30 cellular contexts compared by ENCODE assay signal in the genomic region with DNA sequence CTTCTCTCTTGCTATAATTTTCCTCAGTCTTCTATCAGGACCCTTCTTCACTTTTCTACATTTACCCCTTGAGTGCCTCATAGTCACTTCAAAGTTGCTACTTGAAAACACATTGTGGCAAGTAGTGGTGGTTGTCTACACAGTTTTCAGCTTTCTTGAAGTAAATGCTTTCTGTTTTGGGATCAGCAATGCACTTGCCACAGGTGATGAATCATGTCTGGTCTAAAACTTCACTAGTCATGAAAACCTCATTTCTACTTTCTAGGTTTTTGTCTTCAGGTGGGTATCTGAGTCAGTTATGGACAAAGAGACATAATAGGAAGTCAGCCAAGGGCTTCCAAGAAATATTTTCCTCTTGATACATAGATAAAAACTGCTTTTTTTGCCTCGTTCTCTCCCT.
"Had no signal": no experiment of that assay in that cellular context is flagged by ENCODE, and none has a peak within 500 bp of the region (broad histone marks: within the 10 kb centered on the region; RNA-seq: fewer than 3 reads in every experiment).

No MANE protein-coding gene starts in this region.

- DNase-seq: activated CD4-positive, alpha-beta T cell treated with anti-CD3 and anti-CD28 coated beads, Interleukin-2, amount 50 U/mL, for 1 hour; activated CD4-positive, CD25-positive, alpha-beta regulatory T cell treated with anti-CD3 and anti-CD28 coated beads, Interleukin-2, amount 50 U/mL, for 72 hours; activated CD8-positive, alpha-beta T cell treated with anti-CD3 and anti-CD28 coated beads for 36 hours; activated effector memory CD4-positive, alpha-beta T cell treated with Interleukin-2 at 50 U/mL for 16 hours; activated naive CD4-positive, alpha-beta T cell treated with anti-CD3 and anti-CD28 coated beads for 36 hours; activated naive CD8-positive, alpha-beta T cell treated with anti-CD3 and anti-CD28 coated beads for 36 hours; activated T-cell treated with anti-CD3 and anti-CD28 coated beads, Interleukin-2, amount 50 U/mL, for 48 hours; adrenal gland; aorta; body of pancreas; cerebellar nuclear complex; colonic mucosa; dorsolateral prefrontal cortex; effector memory CD4-positive, alpha-beta T cell; erythroblast; head of caudate nucleus; hippocampal formation; kidney; naive thymus-derived CD8-positive, alpha-beta T cell; occipital lobe; right cardiac atrium; stimulated activated CD4-positive, alpha-beta T cell treated with anti-CD3 and anti-CD28 coated beads, Interleukin-15, amount 100 ng/mL, for 24 hours; stimulated activated CD4-positive, alpha-beta T cell treated with anti-CD3 and anti-CD28 coated beads, Interleukin-2, amount 100 ng/mL, for 24 hours; stimulated activated naive CD4-positive, alpha-beta T cell; T-helper 17 cell; T1000 had no signal

- H3K4me3 Mint-ChIP-seq: activated CD8-positive, alpha-beta T cell treated with anti-CD3 and anti-CD28 coated beads for 36 hours; activated naive CD4-positive, alpha-beta T cell treated with anti-CD3 and anti-CD28 coated beads for 36 hours; activated naive CD8-positive, alpha-beta T cell treated with anti-CD3 and anti-CD28 coated beads for 36 hours; memory B cell; naive thymus-derived CD8-positive, alpha-beta T cell; neural crest cell; T-helper 17 cell had no signal

- H3K9me3 ChIP-seq: body of pancreas, colonic mucosa had no signal

- H3K36me3 ChIP-seq: adrenal gland, cardiac muscle cell, colonic mucosa, tibial nerve had no signal

- H3K27me3 ChIP-seq: adrenal gland, body of pancreas, cardiac muscle cell, colonic mucosa, dorsolateral prefrontal cortex, tibial nerve had no signal

- H3K36me3 Mint-ChIP-seq: activated naive CD8-positive, alpha-beta T cell treated with anti-CD3 and anti-CD28 coated beads for 36 hours had no signal

- H3K27ac ChIP-seq: adrenal gland, body of pancreas, cardiac muscle cell, colonic mucosa, dorsolateral prefrontal cortex, tibial nerve had no signal

- H3K4me3 ChIP-seq: adrenal gland, body of pancreas, cardiac muscle cell, colonic mucosa, dorsolateral prefrontal cortex, tibial nerve had no signal

- ATAC-seq: activated CD8-positive, alpha-beta T cell treated with anti-CD3 and anti-CD28 coated beads for 36 hours; body of pancreas; naive thymus-derived CD8-positive, alpha-beta T cell; right cardiac atrium; T-helper 17 cell had no signal

- H3K4me1 Mint-ChIP-seq: activated naive CD8-positive, alpha-beta T cell treated with anti-CD3 and anti-CD28 coated beads for 36 hours; naive thymus-derived CD8-positive, alpha-beta T cell; neural crest cell; T-helper 17 cell had no signal

- H3K27me3 Mint-ChIP-seq: activated CD8-positive, alpha-beta T cell treated with anti-CD3 and anti-CD28 coated beads for 36 hours; activated naive CD8-positive, alpha-beta T cell treated with anti-CD3 and anti-CD28 coated beads for 36 hours; memory B cell; naive thymus-derived CD8-positive, alpha-beta T cell; T-helper 17 cell had no signal

- H3K4me1 ChIP-seq: adrenal gland, body of pancreas, colonic mucosa, tibial nerve had no signal

- H3K27ac Mint-ChIP-seq: activated CD8-positive, alpha-beta T cell treated with anti-CD3 and anti-CD28 coated beads for 36 hours; activated naive CD4-positive, alpha-beta T cell treated with anti-CD3 and anti-CD28 coated beads for 36 hours; activated naive CD8-positive, alpha-beta T cell treated with anti-CD3 and anti-CD28 coated beads for 36 hours; memory B cell; naive thymus-derived CD8-positive, alpha-beta T cell; T-helper 17 cell had no signal
